Comparison of ENCODE assay signal across 16 cellular contexts in genomic region chr12:66900616-66901015, GRCh38.
DNase-seq lines count a peak whose midpoint lies in the region; ATAC-seq and TF ChIP-seq lines count a peak whose summit lies in the region.
"Had no signal": no experiment of that assay in that cellular context is flagged by ENCODE, and none has a peak within 500 bp of the region (broad histone marks: within the 10 kb centered on the region; RNA-seq: fewer than 3 reads in every experiment).

No MANE protein-coding gene starts in this region.

- peaks cover 9% of the 10 kb centered on the region for H3K27me3 Mint-ChIP-seq in central memory CD8-positive, alpha-beta T cell

- no peak overlapping the region for H3K4me3 ChIP-seq in BLaER1 treated with 17β-estradiol and CSF1 and Interleukin-3, amounts not matched to agents 10 nM and 100 nM
- no peak overlapping the region for H3K4me3 ChIP-seq in HEK293 (ENCODE audit: low read depth, low read length)

- ATAC-seq in central memory CD8-positive, alpha-beta T cell (replicated peaks; ENCODE audit: extremely low read depth, poor library complexity, severe bottlenecking), result no peak
- ATAC-seq: sciatic nerve had no signal

- H3K4me1 ChIP-seq in BLaER1 treated with 17β-estradiol and CSF1 and Interleukin-3, amounts not matched to agents 10 nM and 100 nM, result peaks cover 20 to 38% (median 31%) of the 10 kb centered on the region in 10 experiments
- H3K4me1 ChIP-seq in HEK293 (ENCODE audit: control insufficient read depth, insufficient read depth, low read length), result peaks cover 29% of the 10 kb centered on the region

- H3K4me1 Mint-ChIP-seq in central memory CD8-positive, alpha-beta T cell, result peaks cover 23% of the 10 kb centered on the region

- H4K20me1 ChIP-seq in BLaER1 treated with 17β-estradiol and CSF1 and Interleukin-3, amounts not matched to agents 10 nM and 100 nM, result no peaks in the 10 kb centered on the region

- H3K9ac ChIP-seq in BLaER1 treated with 17β-estradiol and CSF1 and Interleukin-3, amounts not matched to agents 10 nM and 100 nM, result peak overlapping the region in 1 of 11 experiments; percentile 22; a peak in 1 of 22 replicates

- peak overlapping the region; percentile 43 to 71 (median 65) for H3K4me2 ChIP-seq in BLaER1 treated with 17β-estradiol and CSF1 and Interleukin-3, amounts not matched to agents 10 nM and 100 nM

- H3K9me3 ChIP-seq in BLaER1 treated with 17β-estradiol and CSF1 and Interleukin-3, amounts not matched to agents 10 nM and 100 nM (replicated peaks in 1 of 11), result no peaks in the 10 kb centered on the region
- no peaks in the 10 kb centered on the region for H3K9me3 ChIP-seq in HEK293 (ENCODE audit: control insufficient read depth, insufficient read depth, low read depth, low read length)

- H3K9me3 Mint-ChIP-seq in central memory CD8-positive, alpha-beta T cell, result no peaks in the 10 kb centered on the region
- H3K9me3 Mint-ChIP-seq: activated T-helper 1 cell treated with anti-CD3 and anti-CD28 coated beads, Interleukin-12 subunit alpha, Interleukin-12 subunit beta, Interleukin-2, Interleukin-4 antibody, amounts not matched to agents 30 ng/mL and 10 ng/mL and 1 ng/mL, durations not matched to agents 14 hours and 24 hours and 36 hours had no signal

- peak overlapping the region in 10 of 11 experiments; percentile 16 to 60 (median 46); a peak in 18 of 22 replicates for H3K27ac ChIP-seq in BLaER1 treated with 17β-estradiol and CSF1 and Interleukin-3, amounts not matched to agents 10 nM and 100 nM
- no peak overlapping the region; the same call in 1 of the 2 replicates for H3K27ac ChIP-seq in HEK293 (ENCODE audit: extremely low read depth, low read depth, low read length)
- H3K27ac ChIP-seq: C4-2B had no signal

- POLR2A ChIA-PET in HEK293 (lab: Yijun Ruan, JAX), result no interaction called here

- TF ChIP-seq CTCF in HEK293 (tag by site-specific recombination; IDR thresholded peaks at IDR 0.05), result no peak

- CTCF ChIA-PET in HEK293 (lab: Yijun Ruan, JAX), result interaction anchor here (0.7 kb wide), 1 partner anchor 35 kb away, joined by 3 read pairs; no protein-coding TSS in a partner anchor

- no peaks in the 10 kb centered on the region for H3K36me3 Mint-ChIP-seq in central memory CD8-positive, alpha-beta T cell (ENCODE audit: insufficient read depth)

- DNase-seq in NCI-H2227 (lab: John Stamatoyannopoulos, UW; ENCODE audit: unreplicated experiment) (peak; percentile 43), HuH-7.5 (ENCODE audit: low spot score) (no peak), germinal center (ENCODE audit: low spot score) (no peak), posterior vena cava (ENCODE audit: low spot score) (no peak), NCI-H1048 (lab: John Stamatoyannopoulos, UW) (no peak)
- DNase-seq in central memory CD8-positive, alpha-beta T cell (ENCODE audit: low spot score in 2 of 2), result no peak
- DNase-seq: activated CD4-positive, alpha-beta T cell treated with anti-CD3 and anti-CD28 coated beads, Interleukin-2, amount 50 U/mL, for 48 hours; H7; KG1; stimulated activated CD4-positive, alpha-beta T cell treated with anti-CD3 and anti-CD28 coated beads, Interleukin-4, amount 100 ng/mL, for 4 hours; stimulated activated naive CD4-positive, alpha-beta T cell treated with Interleukin-2 at 50 U/mL for 16 hours had no signal

- intact Hi-C loops in posterior vena cava (cut with DNase I), result no loop called here

- H3K27me3 ChIP-seq in BLaER1 treated with 17β-estradiol and CSF1 and Interleukin-3, amounts not matched to agents 10 nM and 100 nM, result no peaks in the 10 kb centered on the region

- peak overlapping the region; percentile 24 for H3K27ac Mint-ChIP-seq in central memory CD8-positive, alpha-beta T cell (ENCODE audit: low read depth)
- H3K27ac Mint-ChIP-seq: activated T-helper 1 cell treated with anti-CD3 and anti-CD28 coated beads, Interleukin-12 subunit alpha, Interleukin-12 subunit beta, Interleukin-2, Interleukin-4 antibody, amounts not matched to agents 30 ng/mL and 10 ng/mL and 1 ng/mL, durations not matched to agents 14 hours and 24 hours and 36 hours had no signal

- H3K36me3 ChIP-seq in BLaER1 treated with 17β-estradiol and CSF1 and Interleukin-3, amounts not matched to agents 10 nM and 100 nM, result no peaks in the 10 kb centered on the region
- no peaks in the 10 kb centered on the region for H3K36me3 ChIP-seq in HEK293 (ENCODE audit: control insufficient read depth in 2 of 2, insufficient read depth in 1 of 2, low read length in 2 of 2)

- H3K4me3 Mint-ChIP-seq in central memory CD8-positive, alpha-beta T cell, result no peak overlapping the region
- H3K4me3 Mint-ChIP-seq: activated T-helper 1 cell treated with anti-CD3 and anti-CD28 coated beads, Interleukin-12 subunit alpha, Interleukin-12 subunit beta, Interleukin-2, Interleukin-4 antibody, amounts not matched to agents 30 ng/mL and 10 ng/mL and 1 ng/mL, durations not matched to agents 14 hours and 24 hours and 36 hours had no signal

TF ChIP-seq in HEK293, 187 proteins besides CTCF, POLR2A, EP300 and RAD21 (continues in another document):
- TF ChIP-seq ZNF624 (tag by site-specific recombination; IDR thresholded peaks at IDR 0.05), result no peak
- peak; percentile 51 for TF ChIP-seq PRDM6 (tag by site-specific recombination; IDR thresholded peaks at IDR 0.05)
- no peak for TF ChIP-seq ZNF341 (tag by site-specific recombination; IDR thresholded peaks at IDR 0.05; ENCODE audit: low read depth)
- TF ChIP-seq ZBTB17 (tag by site-specific recombination; IDR thresholded peaks at IDR 0.05), result peak; percentile 35; the same call in 1 of the 2 replicates
- no peak for TF ChIP-seq ZBTB7A (tag by site-specific recombination; IDR thresholded peaks at IDR 0.05; ENCODE audit: low read depth)
- TF ChIP-seq ZFHX2 (tag by site-specific recombination; conservative IDR thresholded peaks at IDR 0.05), result no peak
- peak; percentile 43; the same call in 1 of the 2 replicates for TF ChIP-seq ZNF544 (tag by site-specific recombination; IDR thresholded peaks at IDR 0.05)
- TF ChIP-seq ZNF571 (tag by site-specific recombination; IDR thresholded peaks at IDR 0.05), result no peak
- 0 out of 2 replicates have a peak, but pooled peaks have one; percentile 11 for TF ChIP-seq BCL6B (tag by site-specific recombination; IDR thresholded peaks at IDR 0.05)
- TF ChIP-seq ZNF121 (tag by site-specific recombination; IDR thresholded peaks at IDR 0.05), result no peak
- 0 out of 2 replicates have a peak, but pooled peaks have one; percentile 9 for TF ChIP-seq ZNF830 (tag by site-specific recombination; IDR thresholded peaks at IDR 0.05; ENCODE audit: low read depth)
- TF ChIP-seq ZNF114 (tag by site-specific recombination; IDR thresholded peaks at IDR 0.05), result no peak
- no peak for TF ChIP-seq ZNF157 (tag by site-specific recombination; IDR thresholded peaks at IDR 0.05)
- TF ChIP-seq PRDM10 (tag by site-specific recombination; IDR thresholded peaks at IDR 0.05), result peak; percentile 16; the same call in 1 of the 2 replicates
- no peak for TF ChIP-seq ZNF19 (tag by site-specific recombination; IDR thresholded peaks at IDR 0.05; ENCODE audit: low read depth)
